ENCODE assay signal across 25 cellular contexts in the genomic region with DNA sequence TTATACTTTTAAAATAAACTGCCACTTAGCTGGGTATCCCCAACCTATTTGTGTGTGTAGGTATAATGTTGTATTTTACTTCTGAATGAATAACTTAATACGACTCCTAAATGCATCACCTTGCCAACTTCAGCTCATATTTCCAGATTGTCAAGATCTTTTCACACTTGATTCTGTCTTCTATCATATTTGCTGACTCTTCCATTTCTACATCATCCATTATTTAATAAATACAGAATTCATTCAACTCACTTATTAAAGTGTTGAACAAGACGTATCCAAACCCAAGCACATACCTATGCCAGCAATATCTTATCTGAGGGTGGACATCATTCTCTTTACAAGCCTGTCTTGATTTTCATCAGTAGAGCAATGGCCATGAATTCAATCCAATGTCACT.
"Had no signal": no experiment of that assay in that cellular context is flagged by ENCODE, and none has a peak within 500 bp of the region (broad histone marks: within the 10 kb centered on the region; RNA-seq: fewer than 3 reads in every experiment).

No MANE protein-coding gene starts in this region.

- H3K27me3 ChIP-seq: colonic mucosa, esophagus squamous epithelium, gastrocnemius medialis, heart right ventricle, left lung had no signal

- H3K9me3 ChIP-seq: colonic mucosa, esophagus squamous epithelium, gastrocnemius medialis, heart right ventricle, left lung, lower lobe of right lung, mucosa of descending colon had no signal

- DNase-seq: colonic mucosa; cortex of kidney; effector CD8-positive, alpha-beta T cell; effector memory CD8-positive, alpha-beta T cell; endodermal cell; erythroblast; esophagus squamous epithelium; foreskin fibroblast; foreskin melanocyte; gastrocnemius medialis; glutamatergic neuron; head of caudate nucleus; heart right ventricle; hippocampal formation; left cardiac atrium; left lung; left ventricle myocardium superior; lower lobe of right lung; mesenchymal stem cell; mucosa of descending colon had no signal

- H3K36me3 ChIP-seq: colonic mucosa, esophagus squamous epithelium, gastrocnemius medialis, heart right ventricle, left lung, lower lobe of right lung had no signal

- H3K27ac ChIP-seq: colonic mucosa, epithelial cell of prostate, esophagus squamous epithelium, gastrocnemius medialis, heart right ventricle, left lung, lower lobe of right lung had no signal

- FAIRE-seq: endometrium, islet of Langerhans, keratinocyte had no signal

- ATAC-seq: effector memory CD8-positive, alpha-beta T cell; esophagus mucosa; gastrocnemius medialis; heart right ventricle; left cardiac atrium; left lung; left ventricle myocardium superior; lower lobe of right lung; mucosa of descending colon had no signal

- H3K4me1 ChIP-seq: colonic mucosa, esophagus squamous epithelium, gastrocnemius medialis, heart right ventricle, left lung, lower lobe of right lung had no signal

- H3K4me3 ChIP-seq: colonic mucosa, esophagus squamous epithelium, gastrocnemius medialis, heart right ventricle, left lung, lower lobe of right lung, mucosa of descending colon had no signal
